In the genomic region with DNA sequence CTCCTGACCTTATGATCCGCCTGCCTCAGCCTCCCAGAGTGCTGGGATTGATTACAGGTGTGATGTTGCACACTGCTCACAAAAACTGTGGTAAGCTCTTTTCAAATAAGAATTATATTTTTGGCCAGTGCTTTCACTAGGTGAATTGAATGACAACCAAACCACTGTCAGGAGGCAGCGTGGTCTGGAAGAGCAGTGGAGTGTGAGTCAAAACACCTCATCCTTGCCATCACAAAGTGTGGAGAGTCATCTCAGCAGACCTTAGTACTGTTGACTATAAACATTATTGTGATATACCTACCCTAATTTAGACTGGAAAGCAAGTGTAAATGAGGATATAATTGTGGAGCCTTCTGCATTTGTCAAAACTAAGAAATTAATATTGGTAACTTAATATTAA, we compare ENCODE assay signal across 1 cellular context.
TF ChIP-seq lines count a peak whose summit lies in the region.

No MANE protein-coding gene starts in this region.

TF ChIP-seq in IMR-90, 13 proteins besides CTCF, POLR2A, EP300 and RAD21:
- TF ChIP-seq NFE2L2 (IDR thresholded peaks at IDR 0.05; ENCODE audit: low read depth, low read length) (no peak), MAZ (IDR thresholded peaks at IDR 0.05; ENCODE audit: borderline replicate concordance, low read depth, low read length) (no peak), RCOR1 (IDR thresholded peaks at IDR 0.05; ENCODE audit: insufficient replicate concordance, low read length) (no peak), RFX5 (IDR thresholded peaks at IDR 0.05; ENCODE audit: low read depth, low read length) (no peak), CHD1 (IDR thresholded peaks at IDR 0.05; ENCODE audit: low read depth, low read length) (no peak), CEBPB (IDR thresholded peaks at IDR 0.05; ENCODE audit: low read depth, low read length) (no peak), BHLHE40 (IDR thresholded peaks at IDR 0.05; ENCODE audit: low read depth, low read length) (no peak), FOS (IDR thresholded peaks at IDR 0.05; ENCODE audit: low read depth, low read length) (no peak), MXI1 (IDR thresholded peaks at IDR 0.05; ENCODE audit: borderline replicate concordance, low read depth, low read length) (no peak), USF2 (IDR thresholded peaks at IDR 0.05; ENCODE audit: low read depth, low read length) (no peak), SMC3 (IDR thresholded peaks at IDR 0.05; ENCODE audit: low read depth, low read length) (no peak)
- TF ChIP-seq, protein P1, sequence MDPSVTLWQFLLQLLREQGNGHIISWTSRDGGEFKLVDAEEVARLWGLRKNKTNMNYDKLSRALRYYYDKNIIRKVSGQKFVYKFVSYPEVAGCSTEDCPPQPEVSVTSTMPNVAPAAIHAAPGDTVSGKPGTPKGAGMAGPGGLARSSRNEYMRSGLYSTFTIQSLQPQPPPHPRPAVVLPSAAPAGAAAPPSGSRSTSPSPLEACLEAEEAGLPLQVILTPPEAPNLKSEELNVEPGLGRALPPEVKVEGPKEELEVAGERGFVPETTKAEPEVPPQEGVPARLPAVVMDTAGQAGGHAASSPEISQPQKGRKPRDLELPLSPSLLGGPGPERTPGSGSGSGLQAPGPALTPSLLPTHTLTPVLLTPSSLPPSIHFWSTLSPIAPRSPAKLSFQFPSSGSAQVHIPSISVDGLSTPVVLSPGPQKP (IDR thresholded peaks at IDR 0.05; ENCODE audit: borderline replicate concordance, low read depth, low read length) = no peak
